ENCODE assay signal across 19 cellular contexts in the genomic region with DNA sequence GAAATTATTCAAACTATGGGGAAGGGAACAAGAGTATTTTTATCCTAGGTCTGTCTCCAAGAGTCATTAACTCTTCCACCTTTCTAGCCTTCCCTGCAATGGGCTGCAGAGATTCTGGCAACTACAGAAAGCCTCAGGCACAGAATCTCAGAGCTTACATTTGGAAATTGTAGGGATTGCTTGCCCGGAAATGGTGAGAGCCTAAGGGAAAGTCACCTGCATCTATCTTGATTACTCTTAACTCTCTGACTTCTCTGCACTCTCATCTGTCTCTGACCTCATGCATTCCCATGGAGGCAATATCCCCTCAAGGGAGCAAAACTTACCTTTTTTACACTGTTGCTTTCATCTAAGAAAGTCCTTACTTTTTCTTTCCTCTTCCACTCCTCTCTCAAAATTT.
DNase-seq lines count a peak whose midpoint lies in the region; ATAC-seq, FAIRE-seq and TF ChIP-seq lines count a peak whose summit lies in the region.
"Had no signal": no experiment of that assay in that cellular context is flagged by ENCODE, and none has a peak within 500 bp of the region (broad histone marks: within the 10 kb centered on the region; RNA-seq: fewer than 3 reads in every experiment).

No MANE protein-coding gene starts in this region.

- no peak overlapping the region for H2AK5ac ChIP-seq in trophoblast cell (ENCODE audit: low read length)

- BruUV-seq in MCF 10A (replicated peaks; lab: Mats Ljungman, UMichigan) (no TSS peak), PC-9 (replicated peaks; lab: Mats Ljungman, UMichigan) (no TSS peak)

- H3K9me3 ChIP-seq in breast epithelium = no peaks in the 10 kb centered on the region
- H3K9me3 ChIP-seq in PC-9 (ENCODE audit: insufficient read depth, low read depth) = peaks cover 14% of the 10 kb centered on the region
- H3K9me3 ChIP-seq in keratinocyte (ENCODE audit: control insufficient read depth, low read depth, low read length) = no peaks in the 10 kb centered on the region
- no peaks in the 10 kb centered on the region for H3K9me3 ChIP-seq in trophoblast cell (ENCODE audit: insufficient read depth, low read depth, low read length)
- H3K9me3 ChIP-seq: BLaER1 treated with 17β-estradiol and CSF1 and Interleukin-3, amounts not matched to agents 10 nM and 100 nM had no signal

- H4K12ac ChIP-seq in trophoblast cell (ENCODE audit: low read depth, low read length) = no peak overlapping the region

- no peak overlapping the region for H3K4me2 ChIP-seq in PC-9
- H3K4me2 ChIP-seq in keratinocyte (ENCODE audit: control insufficient read depth, extremely low read depth, insufficient read depth, low read depth, low read length) = no peak overlapping the region
- H3K4me2 ChIP-seq in trophoblast cell (ENCODE audit: low read length) = no peak overlapping the region
- H3K4me2 ChIP-seq: BLaER1 treated with 17β-estradiol and CSF1 and Interleukin-3, amounts not matched to agents 10 nM and 100 nM had no signal

- no peak for TF ChIP-seq POLR2A in breast epithelium (IDR thresholded peaks at IDR 0.05)

- H4K8ac ChIP-seq in trophoblast cell (ENCODE audit: low read depth, low read length) = no peak overlapping the region

- DNase-seq in MCF 10A (ENCODE audit: unreplicated experiment) (no peak), breast epithelium (ENCODE audit: low spot score in 2 of 2) (no peak), PC-9 (no peak), keratinocyte (ENCODE audit: low read depth, low spot score) (no peak), trophoblast cell (peak; percentile 68 to 78), chondrocyte (ENCODE audit: low spot score) (no peak), GM13977 (ENCODE audit: low spot score) (no peak)
- DNase-seq: 8988T; CD4-positive, CD25-positive, alpha-beta regulatory T cell; DMS79 treated with DMSO at 0.1 percent for 48 hours; EL; GDM1; HCEC 1CT had no signal

- no peak for ATAC-seq in GM18858 (IDR thresholded peaks at IDR 0.05; ENCODE audit: unreplicated experiment)
- ATAC-seq: K562 had no signal

- H3K9me2 ChIP-seq in PC-9 (ENCODE audit: insufficient read depth) = 0 out of 2 replicates have a peak, but pooled peaks cover 3% of the 10 kb centered on the region

- H3K14ac ChIP-seq in trophoblast cell (ENCODE audit: low read length) = no peak overlapping the region

- no peak overlapping the region for H2BK5ac ChIP-seq in trophoblast cell (ENCODE audit: low read depth, low read length, poor library complexity)

- dilution Hi-C loops in keratinocyte (cut with MboI; ENCODE audit: extremely low pct_ligation_motif_present, low sequenced_read_pairs) = no loop called here

- intact Hi-C loops in MCF 10A (cut with micrococcal nuclease) = no loop called here
- intact Hi-C loops in breast epithelium (cut with DNase I; ENCODE audit: low total_unique reads) = no loop called here
- intact Hi-C loops in PC-9 (cut with micrococcal nuclease; ENCODE audit: unreplicated experiment) = no loop called here

- H3K27ac Mint-ChIP-seq in MCF 10A (ENCODE audit: low read depth, unreplicated experiment) (peak overlapping the region; percentile 20), chondrocyte (ENCODE audit: unreplicated experiment) (no peak overlapping the region)

- H3K27ac ChIP-seq in breast epithelium (no peak overlapping the region), PC-9 (no peak overlapping the region), keratinocyte (ENCODE audit: control insufficient read depth, insufficient read depth, low read length) (no peak overlapping the region), trophoblast cell (ENCODE audit: low read depth, low read length) (no peak overlapping the region)
- H3K27ac ChIP-seq: BLaER1 treated with 17β-estradiol and CSF1 and Interleukin-3, amounts not matched to agents 10 nM and 100 nM; HL-60 had no signal

- in situ Hi-C loops in GM13977 (cut with MboI; ENCODE audit: low pct_unique_long_range_greater_than_20kb, low sequenced_read_pairs, unreplicated experiment) = no loop called here

- no peak overlapping the region for H4K91ac ChIP-seq in trophoblast cell (ENCODE audit: low read depth, low read length)

- POLR2A ChIA-PET in MCF 10A (lab: Yijun Ruan, JAX) = no interaction called here
- POLR2A ChIA-PET in PC-9 (lab: Charles Lee; ENCODE audit: unreplicated experiment) = no interaction called here

- no peak overlapping the region for H2BK12ac ChIP-seq in trophoblast cell (ENCODE audit: low read length)

- H3F3A ChIP-seq in PC-9 (ENCODE audit: insufficient read depth, low read depth) = no peaks in the 10 kb centered on the region

- no peak overlapping the region for H3K4ac ChIP-seq in trophoblast cell (ENCODE audit: low read depth, low read length)

- no peak overlapping the region for H3K23ac ChIP-seq in trophoblast cell (ENCODE audit: low read length)

- no peaks in the 10 kb centered on the region for H3K4me1 ChIP-seq in breast epithelium
- H3K4me1 ChIP-seq in PC-9 (replicated peaks; ENCODE audit: insufficient read depth) = 0 out of 2 replicates have a peak, but pooled peaks cover 4% of the 10 kb centered on the region
- peaks cover 3% of the 10 kb centered on the region for H3K4me1 ChIP-seq in keratinocyte (ENCODE audit: control insufficient read depth, extremely low read depth, insufficient read depth, low read length)
- H3K4me1 ChIP-seq in trophoblast cell (ENCODE audit: control insufficient read depth in 1 of 2, insufficient read depth in 2 of 2, low read length in 2 of 2) = peaks cover 2 to 4% of the 10 kb centered on the region in 2 experiments
- H3K4me1 ChIP-seq: BLaER1 treated with 17β-estradiol and CSF1 and Interleukin-3, amounts not matched to agents 10 nM and 100 nM had no signal

- no peak overlapping the region for H3K9ac ChIP-seq in keratinocyte (ENCODE audit: control insufficient read depth, extremely low read depth, insufficient read depth, low read length)
- H3K9ac ChIP-seq in trophoblast cell (ENCODE audit: low read length) = no peak overlapping the region
- H3K9ac ChIP-seq: BLaER1 treated with 17β-estradiol and CSF1 and Interleukin-3, amounts not matched to agents 10 nM and 100 nM had no signal

- H3K36me3 ChIP-seq in breast epithelium (no peaks in the 10 kb centered on the region), PC-9 (ENCODE audit: low read depth) (no peaks in the 10 kb centered on the region), keratinocyte (ENCODE audit: control insufficient read depth in 2 of 2, extremely low read depth in 1 of 2, insufficient read depth in 2 of 2, low read length in 2 of 2) (no peaks in the 10 kb centered on the region), trophoblast cell (ENCODE audit: control insufficient read depth in 1 of 2, insufficient read depth in 2 of 2, low read length in 2 of 2) (no peaks in the 10 kb centered on the region)
- H3K36me3 ChIP-seq: BLaER1 treated with 17β-estradiol and CSF1 and Interleukin-3, amounts not matched to agents 10 nM and 100 nM had no signal

- no peak overlapping the region for H2BK120ac ChIP-seq in trophoblast cell (ENCODE audit: insufficient read depth, low read length, poor library complexity)

- TF ChIP-seq CTCF in MCF 10A (IDR thresholded peaks at IDR 0.05; ENCODE audit: unreplicated experiment) (no peak), breast epithelium (IDR thresholded peaks at IDR 0.05) (no peak), PC-9 (conservative IDR thresholded peaks at IDR 0.05) (no peak), keratinocyte (optimal IDR thresholded peaks at IDR 0.05 in 1 of 3, IDR thresholded peaks at IDR 0.05 in 1 of 3, conservative IDR thresholded peaks at IDR 0.05 in 1 of 3; ENCODE audit: extremely low read depth in 1 of 3, insufficient read depth in 2 of 3, low read length in 3 of 3) (no peak), chondrocyte (IDR thresholded peaks at IDR 0.05) (no peak), GM13977 (IDR thresholded peaks at IDR 0.05; ENCODE audit: extremely low read depth, insufficient read depth, missing control alignments) (no peak)

- WGBS in trophoblast cell (ENCODE audit: extremely low coverage, insufficient coverage, insufficient read length) = no CpG with 5 or more reads among the region's 1 CpG

- H4K20me1 ChIP-seq in PC-9 (ENCODE audit: insufficient read depth) = no peaks in the 10 kb centered on the region
- H4K20me1 ChIP-seq in keratinocyte (ENCODE audit: control insufficient read depth, extremely low read depth, insufficient read depth, low read length) = no peaks in the 10 kb centered on the region
- H4K20me1 ChIP-seq: BLaER1 treated with 17β-estradiol and CSF1 and Interleukin-3, amounts not matched to agents 10 nM and 100 nM had no signal

- H3K4me3 Mint-ChIP-seq in MCF 10A (ENCODE audit: unreplicated experiment) (no peak overlapping the region), chondrocyte (ENCODE audit: unreplicated experiment) (no peak overlapping the region)
- H3K4me3 Mint-ChIP-seq: CD4-positive, CD25-positive, alpha-beta regulatory T cell had no signal

- H3K79me2 ChIP-seq in PC-9 (ENCODE audit: low read depth) (no peaks in the 10 kb centered on the region), keratinocyte (ENCODE audit: control insufficient read depth, insufficient read depth, low read length) (no peaks in the 10 kb centered on the region), trophoblast cell (ENCODE audit: control insufficient read depth, insufficient read depth, low read length, poor library complexity) (no peaks in the 10 kb centered on the region)

- CTCF ChIA-PET in MCF 10A (lab: Yijun Ruan, JAX) = no interaction called here
- CTCF ChIA-PET in PC-9 (lab: Charles Lee) = no interaction called here

- FAIRE-seq in keratinocyte (lab: Jason Lieb, UNC) = no peak
- FAIRE-seq: GM12892, H1, K562 had no signal

- no peaks in the 10 kb centered on the region for H3K36me3 Mint-ChIP-seq in MCF 10A (ENCODE audit: insufficient read depth, unreplicated experiment)
- H3K36me3 Mint-ChIP-seq in chondrocyte (ENCODE audit: low read depth) = no peaks in the 10 kb centered on the region
- H3K36me3 Mint-ChIP-seq: CD4-positive, CD25-positive, alpha-beta regulatory T cell had no signal

- no peaks in the 10 kb centered on the region for H3K9me3 Mint-ChIP-seq in MCF 10A (ENCODE audit: unreplicated experiment)
- no peaks in the 10 kb centered on the region for H3K9me3 Mint-ChIP-seq in chondrocyte (ENCODE audit: low read depth)

- no peaks in the 10 kb centered on the region for H3K9me1 ChIP-seq in keratinocyte (ENCODE audit: control insufficient read depth, extremely low read depth, insufficient read depth, low read length)

- H3K18ac ChIP-seq in trophoblast cell (ENCODE audit: low read length) = no peak overlapping the region

- H3K4me3 ChIP-seq in breast epithelium (no peak overlapping the region), PC-9 (no peak overlapping the region), keratinocyte (ENCODE audit: control insufficient read depth in 2 of 3, extremely low read depth in 1 of 3, insufficient read depth in 2 of 3, low read depth in 1 of 3, low read length in 3 of 3) (no peak overlapping the region), trophoblast cell (ENCODE audit: low read depth, low read length) (no peak overlapping the region)
- H3K4me3 ChIP-seq: BLaER1 treated with 17β-estradiol and CSF1 and Interleukin-3, amounts not matched to agents 10 nM and 100 nM; K562 had no signal

- H3K27me3 Mint-ChIP-seq in MCF 10A (ENCODE audit: insufficient read depth, unreplicated experiment) (no peaks in the 10 kb centered on the region), chondrocyte (ENCODE audit: low read depth) (no peaks in the 10 kb centered on the region)
- H3K27me3 Mint-ChIP-seq: CD4-positive, CD25-positive, alpha-beta regulatory T cell had no signal

- no peaks in the 10 kb centered on the region for H3K27me3 ChIP-seq in breast epithelium
- no peaks in the 10 kb centered on the region for H3K27me3 ChIP-seq in PC-9 (ENCODE audit: insufficient read depth, low read depth)
- no peaks in the 10 kb centered on the region for H3K27me3 ChIP-seq in keratinocyte (ENCODE audit: control insufficient read depth, extremely low read depth, insufficient read depth, low read length)
- no peaks in the 10 kb centered on the region for H3K27me3 ChIP-seq in trophoblast cell (ENCODE audit: insufficient read depth, low read length)
- H3K27me3 ChIP-seq: BLaER1 treated with 17β-estradiol and CSF1 and Interleukin-3, amounts not matched to agents 10 nM and 100 nM had no signal

- H2AFZ ChIP-seq in PC-9 = 0 out of 2 replicates have a peak overlapping the region, but pooled peaks have one; percentile 41
- H2AFZ ChIP-seq in keratinocyte (ENCODE audit: control insufficient read depth, low read length) = peak overlapping the region; percentile 36
- no peak overlapping the region for H2AFZ ChIP-seq in trophoblast cell (ENCODE audit: insufficient read depth, low read length, poor library complexity)

- H3K79me1 ChIP-seq in trophoblast cell (ENCODE audit: low read length) = peaks cover 3% of the 10 kb centered on the region

- H3K4me1 Mint-ChIP-seq in MCF 10A (ENCODE audit: insufficient read depth, unreplicated experiment) (peaks cover 4% of the 10 kb centered on the region), chondrocyte (ENCODE audit: low read depth) (peaks cover 25% of the 10 kb centered on the region)
- H3K4me1 Mint-ChIP-seq: CD4-positive, CD25-positive, alpha-beta regulatory T cell had no signal

Comparison
In these comparisons a context has a peak if more than half of its experiments do, and no peak if none do; other contexts are left out.
1. DNase-seq: peak in trophoblast cell (2 of 2); none in MCF 10A (single experiment), breast epithelium (0 of 2), PC-9 (0 of 2), keratinocyte (single experiment), chondrocyte (single experiment) and GM13977 (single experiment).